Comparison of ENCODE assay signal across 8 cellular contexts in genomic region chr4:75724066-75724866, GRCh38. TPM values are rescaled to one million over a fixed set of nuclear protein-coding genes. Genes with fewer than 3 reads are reported as not detected.
DNase-seq lines count a peak whose midpoint lies in the region; ATAC-seq and TF ChIP-seq lines count a peak whose summit lies in the region.

Gene USO1 (plus strand): TSS chr4:75724577. CDS start chr4:75724820, 243 bp downstream.

- peak within 1 kb of the TSS; percentile 66 for H3K4me2 ChIP-seq in SK-N-SH

- H3K9me3 ChIP-seq in SK-N-SH: no peaks in the 10 kb centered on the region
- H3K9me3 ChIP-seq in suprapubic skin: no peaks in the 10 kb centered on the region

- H3K4me3 ChIP-seq in SK-N-SH (ENCODE audit: low read depth in 2 of 2, low read length in 1 of 2) (peak within 1 kb of the TSS; percentile 71 to 94), suprapubic skin (peak within 1 kb of the TSS; percentile 99)

- peak; percentile 87 for ATAC-seq in HG02588 (IDR thresholded peaks at IDR 0.05; ENCODE audit: unreplicated experiment)

- WGBS in SK-N-SH (ENCODE audit: low lambda C conversion rate): under 1% methylated on average over 26 of the region's 48 CpGs
- 0% methylated on average over 26 of the region's 48 CpGs for WGBS in suprapubic skin

- H3K4me1 ChIP-seq in SK-N-SH (ENCODE audit: control insufficient read depth in 1 of 2, insufficient read depth in 2 of 2, low read depth in 1 of 2, low read length in 1 of 2) (peaks cover 13 to 23% of the 10 kb centered on the region in 2 experiments; a peak in 3 of 4 replicates), suprapubic skin (peaks cover 46% of the 10 kb centered on the region)

- H3F3A ChIP-seq in SK-N-SH (replicated peaks; ENCODE audit: insufficient read depth): peaks cover 10% of the 10 kb centered on the region

- peak; percentile 69 for TF ChIP-seq RAD21 in SK-N-SH (IDR thresholded peaks at IDR 0.05; ENCODE audit: low read length)

- no peaks in the 10 kb centered on the region for H3K36me3 ChIP-seq in SK-N-SH (replicated peaks in 1 of 2; ENCODE audit: control insufficient read depth in 1 of 2, insufficient read depth in 2 of 2, low read length in 1 of 2)
- no peaks in the 10 kb centered on the region for H3K36me3 ChIP-seq in suprapubic skin

- TF ChIP-seq CTCF in SK-N-SH (IDR thresholded peaks at IDR 0.05): peak; percentile 93
- TF ChIP-seq CTCF in suprapubic skin (IDR thresholded peaks at IDR 0.05): peak; percentile 39 to 71

- no peaks in the 10 kb centered on the region for H3K9me2 ChIP-seq in SK-N-SH

- TF ChIP-seq EP300 in SK-N-SH (IDR thresholded peaks at IDR 0.05; ENCODE audit: borderline replicate concordance in 1 of 2, low read depth in 1 of 2, low read length in 1 of 2): no peak
- TF ChIP-seq EP300 in suprapubic skin (IDR thresholded peaks at IDR 0.05): no peak

- peaks cover 65% of the 10 kb centered on the region for H3K79me2 ChIP-seq in SK-N-SH (ENCODE audit: insufficient read depth)

- peak within 1 kb of the TSS; percentile 82 for H2AFZ ChIP-seq in SK-N-SH (ENCODE audit: low read depth)

- H3K9ac ChIP-seq in SK-N-SH: peak within 1 kb of the TSS; percentile 96

- H3K27me3 ChIP-seq in SK-N-SH (ENCODE audit: insufficient read depth): no peaks in the 10 kb centered on the region
- H3K27me3 ChIP-seq in suprapubic skin: no peaks in the 10 kb centered on the region

- peaks cover 25% of the 10 kb centered on the region for H4K20me1 ChIP-seq in SK-N-SH (ENCODE audit: insufficient read depth)

- CTCF ChIA-PET in SK-N-SH (lab: Yijun Ruan, JAX): interaction anchor here (0.6 to 4.1 kb wide), 37 partner anchors 9 to 211 kb away, joined by 3 to 45 read pairs (median 4); partner anchors contain the start of gene CDKL2

- POLR2A ChIA-PET in SK-N-SH (lab: Yijun Ruan, JAX): interaction anchor here (0.9 to 3.5 kb wide), 5 partner anchors 12 to 210 kb away, joined by 3 to 24 read pairs (median 4); partner anchors contain the start of genes G3BP2, RCHY1 and THAP6

- peak within 1 kb of the TSS; percentile 94 to 97 for H3K27ac ChIP-seq in SK-N-SH (ENCODE audit: low read depth in 2 of 2, low read length in 1 of 2)
- peak within 1 kb of the TSS; percentile 99 for H3K27ac ChIP-seq in suprapubic skin

- TF ChIP-seq POLR2A in GM10847 (IDR thresholded peaks at IDR 0.05; ENCODE audit: extremely low read depth, insufficient read length) (peak; percentile 95), suprapubic skin (IDR thresholded peaks at IDR 0.05) (peak; percentile 76 to 96)

- DNase-seq in NCI-H1048 (lab: John Stamatoyannopoulos, UW) (peak; percentile 94), SK-N-SH (peak; percentile 95), germinal center (ENCODE audit: low spot score) (peak; percentile 95), nucleus accumbens (lab: John Stamatoyannopoulos, UW) (peak; percentile 82 to 99 (median 97)), suprapubic skin (ENCODE audit: low spot score in 2 of 2) (peak; percentile 99)
- DNase-seq in activated naive CD4-positive, alpha-beta T cell treated with anti-CD3 and anti-CD28 coated beads, Interleukin-2, amount 50 U/mL, for 16 hours: peak; percentile 97

TF ChIP-seq in SK-N-SH, 30 proteins besides CTCF, POLR2A, EP300 and RAD21:
- TF ChIP-seq POLR2AphosphoS5 (IDR thresholded peaks at IDR 0.05; ENCODE audit: low read depth, low read length): peak; percentile 97
- TF ChIP-seq MAX (IDR thresholded peaks at IDR 0.05; ENCODE audit: low read depth): peak; percentile 98
- TF ChIP-seq NRF1 (IDR thresholded peaks at IDR 0.05; ENCODE audit: low read depth, low read length): peak; percentile 96
- TF ChIP-seq TCF12 (IDR thresholded peaks at IDR 0.05): peak; percentile 19; the same call in 1 of the 2 replicates
- TF ChIP-seq CHD2 (IDR thresholded peaks at IDR 0.05; ENCODE audit: low read length, partially characterized antibody): peak; percentile 76
- peak; percentile 87 for TF ChIP-seq TAF1 (IDR thresholded peaks at IDR 0.05; ENCODE audit: borderline replicate concordance, low read depth, low read length)
- TF ChIP-seq FOXJ3 (CRISPR knock-in tag; IDR thresholded peaks at IDR 0.05): no peak
- TF ChIP-seq MXI1 (IDR thresholded peaks at IDR 0.05; ENCODE audit: low read depth, low read length): peak; percentile 99
- TF ChIP-seq ELF1 (IDR thresholded peaks at IDR 0.05): peak; percentile 85
- peak; percentile 89 for TF ChIP-seq USF1 (IDR thresholded peaks at IDR 0.05; ENCODE audit: borderline replicate concordance, low read depth)
- peak; percentile 74 for TF ChIP-seq SIN3A (IDR thresholded peaks at IDR 0.05; ENCODE audit: borderline replicate concordance, low read depth, low read length)
- TF ChIP-seq RCOR1 (IDR thresholded peaks at IDR 0.05; ENCODE audit: low read length): no peak
- peak; percentile 40; the same call in 1 of the 2 replicates for TF ChIP-seq GABPA (IDR thresholded peaks at IDR 0.05; ENCODE audit: low read depth)
- peak; percentile 65 for TF ChIP-seq SMC3 (IDR thresholded peaks at IDR 0.05; ENCODE audit: low read depth, low read length)
- no peak for TF ChIP-seq EZH2phosphoT487 (IDR thresholded peaks at IDR 0.05; ENCODE audit: borderline replicate concordance, low read depth)
- 0 out of 2 replicates have a peak, but pooled peaks have one; percentile 11 for TF ChIP-seq GATA2 (CRISPR knock-in tag; IDR thresholded peaks at IDR 0.05)
- TF ChIP-seq REST (IDR thresholded peaks at IDR 0.05; ENCODE audit: low read depth, low read length): 0 out of 2 replicates have a peak, but pooled peaks have one; percentile 15
- no peak for TF ChIP-seq MEF2A (IDR thresholded peaks at IDR 0.05; ENCODE audit: borderline replicate concordance, low read depth)
- TF ChIP-seq, protein P1, sequence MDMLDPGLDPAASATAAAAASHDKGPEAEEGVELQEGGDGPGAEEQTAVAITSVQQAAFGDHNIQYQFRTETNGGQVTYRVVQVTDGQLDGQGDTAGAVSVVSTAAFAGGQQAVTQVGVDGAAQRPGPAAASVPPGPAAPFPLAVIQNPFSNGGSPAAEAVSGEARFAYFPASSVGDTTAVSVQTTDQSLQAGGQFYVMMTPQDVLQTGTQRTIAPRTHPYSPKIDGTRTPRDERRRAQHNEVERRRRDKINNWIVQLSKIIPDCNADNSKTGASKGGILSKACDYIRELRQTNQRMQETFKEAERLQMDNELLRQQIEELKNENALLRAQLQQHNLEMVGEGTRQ (IDR thresholded peaks at IDR 0.05; ENCODE audit: borderline replicate concordance, low read depth, low read length): peak; percentile 67
- TF ChIP-seq YY1 (IDR thresholded peaks at IDR 0.05; ENCODE audit: low read depth): peak; percentile 69
- TF ChIP-seq TEAD4 (IDR thresholded peaks at IDR 0.05; ENCODE audit: borderline replicate concordance, insufficient read depth): 0 out of 2 replicates have a peak, but pooled peaks have one; percentile 2

RNA-seq across cellular contexts. Expression of gene USO1, which starts in this region (rescaled TPM):
- 25.6 and 38.8 TPM in 2 replicates for polyA plus RNA-seq in SK-N-SH (2012; rRNA removed)
- 41.4 and 46.9 TPM in 2 replicates for polyA plus RNA-seq in SK-N-SH (2012; cell fraction: cytosol; rRNA removed)
- 13.3 and 32.7 TPM in 2 replicates for polyA plus RNA-seq in SK-N-SH (2012; cell fraction: nucleus; rRNA removed)
- total RNA-seq in suprapubic skin: 10 to 100 TPM; 46.8 to 61.1 (median 55.2) TPM

Comparison
In these comparisons a context has a peak if more than half of its experiments do, and no peak if none do; other contexts are left out.
1. Peak in every context shown above with its lines: DNase-seq, ATAC-seq, H3K4me3 ChIP-seq and H3K27ac ChIP-seq.